ENCODE assay signal across 11 cellular contexts in genomic region chr7:16604054-16604453, GRCh38. TPM values are rescaled to one million over a fixed set of nuclear protein-coding genes. Genes with fewer than 3 reads are reported as not detected.
DNase-seq lines count a peak whose midpoint lies in the region; ATAC-seq and TF ChIP-seq lines count a peak whose summit lies in the region.
"Had no signal": no experiment of that assay in that cellular context is flagged by ENCODE, and none has a peak within 500 bp of the region (broad histone marks: within the 10 kb centered on the region; RNA-seq: fewer than 3 reads in every experiment).

No MANE protein-coding gene starts in this region.

- H3K27me3 ChIP-seq in brain microvascular endothelial cell (replicated peaks) (no peaks in the 10 kb centered on the region), right lobe of liver (no peaks in the 10 kb centered on the region)

- H3K36me3 ChIP-seq in brain microvascular endothelial cell (replicated peaks) (peaks cover 28% of the 10 kb centered on the region), right lobe of liver (peaks cover 0 to 36% (median 6%) of the 10 kb centered on the region in 4 donors)

- H3K27ac ChIP-seq in C4-2B: no peak overlapping the region
- H3K27ac ChIP-seq in brain microvascular endothelial cell: no peak overlapping the region
- no peak overlapping the region for H3K27ac ChIP-seq in right lobe of liver

- WGBS in right lobe of liver (ENCODE audit: insufficient coverage, low coverage, low lambda C conversion rate, missing lambda C conversion rate): 93% methylated on average over 3 of the region's 3 CpGs

- no peaks in the 10 kb centered on the region for H3K4me1 ChIP-seq in right lobe of liver

- in situ Hi-C loops in brain microvascular endothelial cell (cut with HindIII; ENCODE audit: low pct_ligation_motif_present, low sequenced_read_pairs): no loop called here

- TF ChIP-seq CTCF in C4-2B (conservative IDR thresholded peaks at IDR 0.05) (peak; percentile 31), LNCAP (IDR thresholded peaks at IDR 0.05) (peak; percentile 35; the same call in 1 of the 2 replicates), brain microvascular endothelial cell (IDR thresholded peaks at IDR 0.05; ENCODE audit: low read depth, low read length, missing control alignments) (peak; percentile 24), right lobe of liver (IDR thresholded peaks at IDR 0.05) (peak; percentile 6 to 29 (median 16))

- no peak for ATAC-seq in right lobe of liver
- no peak for ATAC-seq in GM18873 (IDR thresholded peaks at IDR 0.05; ENCODE audit: low FRiP score, unreplicated experiment)
- ATAC-seq: right cardiac atrium had no signal

- H3K4me3 ChIP-seq in brain microvascular endothelial cell (ENCODE audit: low read depth, low read length) (no peak overlapping the region), right lobe of liver (no peak overlapping the region)

- intact Hi-C loops in right lobe of liver (cut with DNase I): no loop called here

- DNase-seq in brain microvascular endothelial cell (no peak), right lobe of liver (no peak), dedifferentiated amniotic fluid mesenchymal stem cell (ENCODE audit: extremely low spot score) (no peak), GM19238 (ENCODE audit: insufficient read length, low spot score) (no peak)
- DNase-seq in activated naive CD4-positive, alpha-beta T cell treated with Interleukin-2 at 50 U/mL for 16 hours: no peak
- DNase-seq: activated effector memory CD4-positive, alpha-beta T cell treated with anti-CD3 and anti-CD28 coated beads, Interleukin-2, amount 50 U/mL, for 16 hours; NCI-H2171 treated with DMSO at 0.1 percent for 48 hours; right cardiac atrium had no signal

- no peak for TF ChIP-seq POLR2A in right lobe of liver (IDR thresholded peaks at IDR 0.05)

- no peaks in the 10 kb centered on the region for H3K9me3 ChIP-seq in right lobe of liver

RNA-seq across cellular contexts. Expression of gene ANKMY2, which starts 41.5 kb away (rescaled TPM):
- total RNA-seq in right lobe of liver: 1 to 10 TPM; 4.2 to 7.1 (median 4.7) TPM

RNA-seq across cellular contexts. Expression of gene BZW2, which starts 41.9 kb away (rescaled TPM):
- 10 to 100 TPM in 5 of 6 experiments, 1 to 10 TPM in 1; 9.6 to 25.3 (median 12.1) TPM for total RNA-seq in right lobe of liver
